ENCODE assay signal across 15 cellular contexts in the genomic region with DNA sequence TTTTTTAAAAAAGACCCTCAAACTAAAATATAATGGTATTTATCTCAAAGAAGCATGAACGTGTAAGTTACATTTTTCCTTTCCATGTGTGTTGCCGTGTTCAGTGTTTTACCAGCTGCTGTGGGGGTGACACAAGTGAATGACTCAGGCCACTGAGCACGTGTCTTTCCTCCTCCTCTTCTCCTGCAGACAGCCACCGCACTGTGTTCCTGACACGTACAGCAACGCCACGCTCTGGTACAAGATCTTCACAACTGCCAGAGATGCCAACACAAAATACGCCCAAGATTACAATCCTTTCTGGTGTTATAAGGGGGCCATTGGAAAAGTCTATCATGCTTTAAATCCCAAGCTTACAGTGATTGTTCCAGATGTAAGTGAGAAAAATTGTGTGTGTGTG. TPM values are rescaled to one million over a fixed set of nuclear protein-coding genes. Genes with fewer than 3 reads are reported as not detected.
DNase-seq lines count a peak whose midpoint lies in the region; TF ChIP-seq lines count a peak whose summit lies in the region.
"Had no signal": no experiment of that assay in that cellular context is flagged by ENCODE, and none has a peak within 500 bp of the region (broad histone marks: within the 10 kb centered on the region; RNA-seq: fewer than 3 reads in every experiment).

No MANE protein-coding gene starts in this region.

- no peak overlapping the region for H2AFZ ChIP-seq in osteoblast (ENCODE audit: low read length)

- H3K4me2 ChIP-seq in osteoblast (ENCODE audit: insufficient read depth, low read length): no peak overlapping the region

- peak; percentile 62 for DNase-seq in EH (ENCODE audit: low read depth)
- peak; percentile 67 for DNase-seq in WERI-Rb-1
- DNase-seq in fibroblast of pulmonary artery (ENCODE audit: low read depth): peak; percentile 17
- DNase-seq in osteoblast (ENCODE audit: insufficient read length, low spot score, missing footprints): peak; percentile 41
- no peak for DNase-seq in NCI-H69 (lab: John Stamatoyannopoulos, UW)
- no peak for DNase-seq in stimulated activated CD4-positive, alpha-beta T cell treated with anti-CD3 and anti-CD28 coated beads, Interleukin-15, amount 100 ng/mL, for 24 hours
- no peak for DNase-seq in GM03348 (ENCODE audit: low spot score)
- no peak for DNase-seq in activated naive CD4-positive, alpha-beta T cell treated with anti-CD3 and anti-CD28 coated beads, Interleukin-2, amount 50 U/mL, for 16 hours
- DNase-seq: GF-D8; mesendoderm; NCI-H1092 treated with DMSO at 0.1 percent for 48 hours; stimulated activated naive CD8-positive, alpha-beta T cell treated with anti-CD3 and anti-CD28 coated beads, Interleukin-15, Interleukin-2, amounts not matched to agents 100 U/mL and 50 U/mL, for 24 hours; T-helper 2 cell had no signal

- H3K27me3 ChIP-seq in WERI-Rb-1 (ENCODE audit: insufficient read depth, low read depth, severe bottlenecking) (no peaks in the 10 kb centered on the region), osteoblast (ENCODE audit: insufficient read depth, low read length) (no peaks in the 10 kb centered on the region)
- H3K27me3 ChIP-seq: neutrophil had no signal

- H3K9me3 ChIP-seq in WERI-Rb-1 (ENCODE audit: severe bottlenecking) (no peaks in the 10 kb centered on the region), osteoblast (ENCODE audit: low read depth, low read length) (no peaks in the 10 kb centered on the region)
- H3K9me3 ChIP-seq: neutrophil had no signal

- peak overlapping the region; percentile 50 for H3K27ac ChIP-seq in WERI-Rb-1
- H3K27ac ChIP-seq in osteoblast (ENCODE audit: low read depth, low read length): peak overlapping the region; percentile 8
- H3K27ac ChIP-seq: neutrophil, skin epidermis had no signal

- no peak overlapping the region for H3K4me3 ChIP-seq in WERI-Rb-1 (ENCODE audit: low read depth, low read length)
- no peak overlapping the region for H3K4me3 ChIP-seq in fibroblast of pulmonary artery (replicated peaks; ENCODE audit: low read depth, low read length)
- H3K4me3 ChIP-seq in osteoblast (ENCODE audit: insufficient read depth, low read length): no peak overlapping the region
- H3K4me3 ChIP-seq: skin epidermis had no signal

- H3K79me2 ChIP-seq in osteoblast (ENCODE audit: insufficient read depth, low read length): no peaks in the 10 kb centered on the region

- peaks cover 3% of the 10 kb centered on the region for H4K20me1 ChIP-seq in osteoblast (ENCODE audit: insufficient read depth, low read length)

- peaks cover 6% of the 10 kb centered on the region for H3K4me1 ChIP-seq in osteoblast (ENCODE audit: insufficient read depth, low read length)

- TF ChIP-seq CTCF in WERI-Rb-1 (IDR thresholded peaks at IDR 0.05; ENCODE audit: low read depth, low read length) (peak; percentile 23; the same call in 1 of the 2 replicates), fibroblast of pulmonary artery (IDR thresholded peaks at IDR 0.05; ENCODE audit: low read length, missing control alignments) (no peak), osteoblast (IDR thresholded peaks at IDR 0.05; ENCODE audit: extremely low read depth, low read depth, low read length) (no peak)

- H3K36me3 ChIP-seq in WERI-Rb-1 (peaks cover 65% of the 10 kb centered on the region), osteoblast (ENCODE audit: insufficient read depth, low read length) (peaks cover 72% of the 10 kb centered on the region)

RNA-seq across cellular contexts. Expression of a gene that starts 29.7 kb away (rescaled TPM):
- 118 and 131 TPM in 2 replicates for total RNA-seq in osteoblast

RNA-seq across cellular contexts. Expression of a gene that starts 44.6 kb away (rescaled TPM):
- 78.9 and 83.7 TPM in 2 replicates for total RNA-seq in osteoblast

RNA-seq across cellular contexts. Expression of a gene that starts 45.9 kb away (rescaled TPM):
- total RNA-seq in osteoblast: 13.0 and 14.8 TPM in 2 replicates

Comparison
In these comparisons a context has a peak if more than half of its experiments do, and no peak if none do; other contexts are left out.
1. DNase-seq: peak in EH (single experiment), WERI-Rb-1 (single experiment), fibroblast of pulmonary artery (single experiment) and osteoblast (single experiment); none in NCI-H69 (single experiment), stimulated activated CD4-positive, alpha-beta T cell treated with anti-CD3 and anti-CD28 coated beads, Interleukin-15, amount 100 ng/mL, for 24 hours (single experiment), GM03348 (single experiment) and activated naive CD4-positive, alpha-beta T cell treated with anti-CD3 and anti-CD28 coated beads, Interleukin-2, amount 50 U/mL, for 16 hours (single experiment).